In the genomic region with DNA sequence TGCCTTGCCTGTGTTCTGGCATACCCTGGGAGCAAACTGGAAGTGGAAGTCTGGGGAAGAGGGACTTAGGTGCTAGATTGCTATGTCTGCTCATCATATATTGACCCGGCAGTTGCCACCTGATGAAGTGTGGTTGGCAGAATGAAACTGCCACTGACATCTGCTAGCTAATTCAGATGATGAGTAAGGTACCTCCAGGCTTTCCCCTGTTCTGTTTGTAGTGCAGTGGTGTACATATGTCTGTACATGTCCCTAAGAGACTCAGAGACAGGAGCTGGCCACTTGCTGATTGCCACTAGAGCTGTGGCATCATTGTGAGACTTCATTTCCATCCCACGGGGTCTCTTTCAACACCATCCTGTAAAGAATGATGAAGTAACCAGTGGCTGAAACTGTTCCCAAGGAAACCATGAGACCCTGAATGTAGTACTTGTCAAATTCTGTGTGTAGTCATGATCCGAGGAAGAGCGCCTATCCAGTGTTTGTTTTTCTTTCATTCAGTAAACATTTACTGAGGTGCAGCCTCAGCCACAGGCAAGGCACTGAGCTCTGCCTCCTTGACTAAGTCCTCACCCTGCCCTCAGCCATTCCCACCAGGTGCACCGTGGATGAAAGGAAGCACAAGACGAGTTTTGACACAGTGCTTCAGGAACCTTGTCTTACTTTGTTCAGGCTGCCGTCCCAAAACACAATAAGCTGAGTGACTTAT, we compare ENCODE assay signal across 18 cellular contexts. TPM values are rescaled to one million over a fixed set of nuclear protein-coding genes. Genes with fewer than 3 reads are reported as not detected.
DNase-seq lines count a peak whose midpoint lies in the region; ATAC-seq and TF ChIP-seq lines count a peak whose summit lies in the region.
"Had no signal": no experiment of that assay in that cellular context is flagged by ENCODE, and none has a peak within 500 bp of the region (broad histone marks: within the 10 kb centered on the region; RNA-seq: fewer than 3 reads in every experiment).

No MANE protein-coding gene starts in this region.

- H3K4me1 Mint-ChIP-seq in activated naive CD8-positive, alpha-beta T cell (ENCODE audit: low read depth) = peaks cover 30% of the 10 kb centered on the region
- peaks cover 26% of the 10 kb centered on the region for H3K4me1 Mint-ChIP-seq in activated naive CD8-positive, alpha-beta T cell treated with anti-CD3 and anti-CD28 coated beads for 36 hours
- H3K4me1 Mint-ChIP-seq: endodermal cell had no signal

- H3K79me2 ChIP-seq in MM.1S (ENCODE audit: low read length) = no peaks in the 10 kb centered on the region

- H3K27me3 Mint-ChIP-seq in activated naive CD8-positive, alpha-beta T cell = no peaks in the 10 kb centered on the region
- H3K27me3 Mint-ChIP-seq in activated naive CD8-positive, alpha-beta T cell treated with anti-CD3 and anti-CD28 coated beads for 36 hours = no peaks in the 10 kb centered on the region

- H3K9me3 Mint-ChIP-seq in activated naive CD8-positive, alpha-beta T cell (ENCODE audit: low read depth) = no peaks in the 10 kb centered on the region
- no peaks in the 10 kb centered on the region for H3K9me3 Mint-ChIP-seq in activated naive CD8-positive, alpha-beta T cell treated with anti-CD3 and anti-CD28 coated beads for 36 hours
- H3K9me3 Mint-ChIP-seq: endodermal cell had no signal

- peak; percentile 42 for ATAC-seq in stimulated activated naive CD8-positive, alpha-beta T cell treated with anti-CD3 and anti-CD28 coated beads, Interleukin-15, Interleukin-2, amounts not matched to agents 100 U/mL and 50 U/mL, for 24 hours
- no peak for ATAC-seq in HG03095 (IDR thresholded peaks at IDR 0.05; ENCODE audit: unreplicated experiment)
- ATAC-seq: left colon, PC-3 had no signal

- H3K9me3 ChIP-seq in MM.1S (replicated peaks; ENCODE audit: insufficient read depth, low read length) = no peaks in the 10 kb centered on the region
- H3K9me3 ChIP-seq: BE2C, SJSA1 had no signal

- no peaks in the 10 kb centered on the region for H4K20me1 ChIP-seq in MM.1S (ENCODE audit: insufficient read depth, low read length)

- H3K27ac ChIP-seq in MM.1S (ENCODE audit: low read length) = peak overlapping the region; percentile 57
- H3K27ac ChIP-seq: SJSA1 had no signal

- H3K27me3 ChIP-seq in MM.1S (replicated peaks; ENCODE audit: insufficient read depth, low read length) = no peaks in the 10 kb centered on the region
- H3K27me3 ChIP-seq: BE2C, SJSA1 had no signal

- H3K36me3 ChIP-seq in MM.1S (replicated peaks; ENCODE audit: insufficient read depth, low read length) = no peaks in the 10 kb centered on the region

- H3F3A ChIP-seq in MM.1S (ENCODE audit: insufficient read depth, low read length) = peaks cover 15% of the 10 kb centered on the region

- peaks cover 34% of the 10 kb centered on the region for H3K4me1 ChIP-seq in MM.1S (ENCODE audit: low read length)
- H3K4me1 ChIP-seq: BE2C had no signal

- peak overlapping the region; percentile 13 for H2AFZ ChIP-seq in MM.1S (ENCODE audit: low read length)

- no peak overlapping the region; the same call in 1 of the 2 replicates for H3K4me3 ChIP-seq in MM.1S (ENCODE audit: low read length)
- no peak overlapping the region for H3K4me3 ChIP-seq in epithelial cell of esophagus (ENCODE audit: low read length)
- H3K4me3 ChIP-seq: SJSA1 had no signal

- H3K4me3 Mint-ChIP-seq in activated naive CD8-positive, alpha-beta T cell = no peak overlapping the region
- H3K4me3 Mint-ChIP-seq in activated naive CD8-positive, alpha-beta T cell treated with anti-CD3 and anti-CD28 coated beads for 36 hours = no peak overlapping the region
- H3K4me3 Mint-ChIP-seq: endodermal cell had no signal

- H3K27ac Mint-ChIP-seq in activated naive CD8-positive, alpha-beta T cell = peak overlapping the region; percentile 29
- H3K27ac Mint-ChIP-seq in activated naive CD8-positive, alpha-beta T cell treated with anti-CD3 and anti-CD28 coated beads for 36 hours = no peak overlapping the region
- H3K27ac Mint-ChIP-seq: endodermal cell had no signal

- peak overlapping the region; percentile 23; the same call in 1 of the 2 replicates for H3K9ac ChIP-seq in MM.1S (ENCODE audit: low read length)

- H3K4me2 ChIP-seq in MM.1S (ENCODE audit: low read depth, low read length) = peak overlapping the region; percentile 27

- DNase-seq in activated naive CD8-positive, alpha-beta T cell treated with anti-CD3 and anti-CD28 coated beads for 36 hours = no peak
- DNase-seq in MM.1S (peak; percentile 80), epithelial cell of esophagus (ENCODE audit: low read depth) (peak; percentile 81), NCI-H526 (lab: John Stamatoyannopoulos, UW) (no peak)
- DNase-seq in stimulated activated naive CD8-positive, alpha-beta T cell treated with anti-CD3 and anti-CD28 coated beads, Interleukin-15, Interleukin-2, amounts not matched to agents 100 U/mL and 50 U/mL, for 24 hours = no peak
- DNase-seq: BE2C, DMS153, endodermal cell, H7, left colon, NCI-H1694 treated with DMSO at 0.1 percent for 48 hours, NCI-H524 treated with DMSO at 0.1 percent for 48 hours, PC-3, trophoblast cell had no signal

- H3K9me2 ChIP-seq in MM.1S (replicated peaks; ENCODE audit: insufficient read depth, low read length) = no peaks in the 10 kb centered on the region

- no peak for TF ChIP-seq CTCF in MM.1S (IDR thresholded peaks at IDR 0.05; ENCODE audit: low read length)
- TF ChIP-seq CTCF in epithelial cell of esophagus (IDR thresholded peaks at IDR 0.05; ENCODE audit: insufficient read depth, low read depth, low read length, missing control alignments) = no peak

- H3K36me3 Mint-ChIP-seq in activated naive CD8-positive, alpha-beta T cell = peaks cover 9% of the 10 kb centered on the region
- H3K36me3 Mint-ChIP-seq in activated naive CD8-positive, alpha-beta T cell treated with anti-CD3 and anti-CD28 coated beads for 36 hours = peaks cover 17% of the 10 kb centered on the region

RNA-seq across cellular contexts. Expression of a gene that starts 13.2 kb away (rescaled TPM):
- total RNA-seq in activated naive CD8-positive, alpha-beta T cell treated with anti-CD3 and anti-CD28 coated beads for 36 hours = 10 to 100 TPM in 1 of 2 experiments, 1 to 10 TPM in 1; 8.8 to 10.1 TPM

RNA-seq across cellular contexts. Expression of a gene that starts 18.8 kb away (rescaled TPM):
- total RNA-seq in activated naive CD8-positive, alpha-beta T cell treated with anti-CD3 and anti-CD28 coated beads for 36 hours = not detected
- total RNA-seq: endodermal cell, H7, left colon, M059J, PC-3, SJSA1 had no signal

Comparison
In these comparisons a context has a peak if more than half of its experiments do, and no peak if none do; other contexts are left out.
1. DNase-seq: peak in MM.1S (single experiment) and epithelial cell of esophagus (single experiment); none in activated naive CD8-positive, alpha-beta T cell treated with anti-CD3 and anti-CD28 coated beads for 36 hours (single experiment), stimulated activated naive CD8-positive, alpha-beta T cell treated with anti-CD3 and anti-CD28 coated beads, Interleukin-15, Interleukin-2, amounts not matched to agents 100 U/mL and 50 U/mL, for 24 hours (single experiment) and NCI-H526 (0 of 2).